21 cellular contexts compared by ENCODE assay signal in genomic region chr4:23202712-23203247, GRCh38.
DNase-seq lines count a peak whose midpoint lies in the region; ATAC-seq, FAIRE-seq and TF ChIP-seq lines count a peak whose summit lies in the region.
"Had no signal": no experiment of that assay in that cellular context is flagged by ENCODE, and none has a peak within 500 bp of the region (broad histone marks: within the 10 kb centered on the region; RNA-seq: fewer than 3 reads in every experiment).

No MANE protein-coding gene starts in this region.

- TF ChIP-seq EP300 in HepG2 (IDR thresholded peaks at IDR 0.05; ENCODE audit: low read depth in 2 of 2, low read length in 2 of 2) (no peak), HepG2 (CRISPR knock-in tag; IDR thresholded peaks at IDR 0.05; ENCODE audit: borderline replicate concordance) (no peak), GM12878 (IDR thresholded peaks at IDR 0.05; ENCODE audit: borderline replicate concordance in 1 of 2, control insufficient read depth in 1 of 2, low read depth in 2 of 2, low read length in 2 of 2) (no peak)

- 20% methylated on average over 6 of the region's 8 CpGs for WGBS in right lobe of liver (ENCODE audit: insufficient coverage, low coverage, low lambda C conversion rate, missing lambda C conversion rate)
- WGBS in HepG2 (ENCODE audit: low lambda C conversion rate): 0% methylated on average over 8 of the region's 8 CpGs
- 50% methylated on average over 8 of the region's 8 CpGs for WGBS in GM12878 (ENCODE audit: insufficient coverage, insufficient replicate concordance, low lambda C conversion rate, missing lambda C conversion rate)

- H3K4me3 ChIP-seq in right lobe of liver (no peak overlapping the region), HepG2 (replicated peaks in 1 of 3; ENCODE audit: insufficient read depth in 1 of 3, low read depth in 2 of 3, low read length in 3 of 3) (no peak overlapping the region), GM12878 (no peak overlapping the region)
- H3K4me3 ChIP-seq: A549 had no signal

- H3K79me2 ChIP-seq in HepG2 (ENCODE audit: insufficient read depth, low read length) (no peaks in the 10 kb centered on the region), GM12878 (ENCODE audit: control insufficient read depth, insufficient read depth, low read length) (no peaks in the 10 kb centered on the region)

- in situ Hi-C loops in HepG2 (cut with HindIII; ENCODE audit: extremely low pct_ligation_motif_present, low pct_unique_long_range_greater_than_20kb) (no loop called here), GM12878 (cut with MboI) (no loop called here), KBM-7 (cut with MboI; ENCODE audit: low pct_unique_long_range_greater_than_20kb, low sequenced_read_pairs) (no loop called here)

- H4K20me1 ChIP-seq in HepG2 (ENCODE audit: insufficient read depth, low read length): no peaks in the 10 kb centered on the region
- no peaks in the 10 kb centered on the region for H4K20me1 ChIP-seq in GM12878 (ENCODE audit: control insufficient read depth, insufficient read depth)

- DNase-seq in right lobe of liver: no peak
- DNase-seq in HepG2 (ENCODE audit: low spot score): no peak
- no peak for DNase-seq in GM12878 (ENCODE audit: low read depth, low spot score)
- DNase-seq in mesenteric fat pad (ENCODE audit: low spot score): peak; percentile 73
- no peak for DNase-seq in HTR-8/SVneo (ENCODE audit: insufficient read length, low spot score)
- DNase-seq in GM12891 (ENCODE audit: insufficient read length, low spot score): no peak
- DNase-seq in KBM-7: no peak
- DNase-seq: BE2C; CD4-positive, alpha-beta memory T cell; DMS153; DMS79 treated with DMSO at 0.1 percent for 48 hours; EL; HCEC 1CT; HFFc6; IMR-90 had no signal

- H2AFZ ChIP-seq in HepG2 (ENCODE audit: low read length): no peak overlapping the region
- H2AFZ ChIP-seq in GM12878 (ENCODE audit: control insufficient read depth, low read depth, low read length): no peak overlapping the region

- no peak for FAIRE-seq in HepG2 (lab: Jason Lieb, UNC)
- no peak for FAIRE-seq in GM12878 (lab: Jason Lieb, UNC)
- no peak for FAIRE-seq in HTR-8/SVneo (lab: Jason Lieb, UNC)
- no peak for FAIRE-seq in GM12891 (lab: Jason Lieb, UNC)
- FAIRE-seq: A549, D721Med, G401.6, GM19239 had no signal

- H3K27ac ChIP-seq in right lobe of liver (no peak overlapping the region), HepG2 (ENCODE audit: extremely low read length, insufficient read depth, low read length) (no peak overlapping the region), GM12878 (ENCODE audit: control insufficient read depth, insufficient read depth) (no peak overlapping the region)
- H3K27ac ChIP-seq: A549, C4-2B, HL-60 had no signal

- CTCF ChIA-PET in HepG2 (lab: Yijun Ruan, JAX; ENCODE audit: low intra/inter-chr PET ratio, low total read pairs) (no interaction called here), GM12878 (lab: Yijun Ruan, JAX) (interaction anchor here (0.9 to 1.1 kb wide), 2 partner anchors 11 to 15 kb away, joined by 3 to 4 read pairs; no protein-coding TSS in a partner anchor)

- H3K4me2 ChIP-seq in HepG2 (ENCODE audit: low read depth, low read length): no peak overlapping the region
- H3K4me2 ChIP-seq in GM12878 (ENCODE audit: control insufficient read depth, insufficient read depth): no peak overlapping the region
- H3K4me2 ChIP-seq: A549 had no signal

- POLR2A ChIA-PET in HepG2 (lab: Yijun Ruan, JAX) (no interaction called here), GM12878 (lab: Charles Lee) (interaction anchor here (0.7 kb wide), 1 partner anchor 493 kb away, joined by 6 read pairs; no protein-coding TSS in a partner anchor)

- RAD21 ChIA-PET in GM12878 (lab: Charles Lee; ENCODE audit: unreplicated experiment): no interaction called here

- no peak for TF ChIP-seq RAD21 in HepG2 (CRISPR knock-in tag; IDR thresholded peaks at IDR 0.05)
- TF ChIP-seq RAD21 in GM12878 (IDR thresholded peaks at IDR 0.05; ENCODE audit: insufficient read depth, low read depth, low read length): no peak

- H3K27me3 ChIP-seq in right lobe of liver (no peaks in the 10 kb centered on the region), HepG2 (ENCODE audit: control insufficient read depth in 1 of 2, insufficient read depth in 2 of 2, low read length in 2 of 2) (no peaks in the 10 kb centered on the region), GM12878 (replicated peaks in 1 of 2; ENCODE audit: control insufficient read depth in 2 of 2, insufficient read depth in 2 of 2, low read length in 1 of 2) (no peaks in the 10 kb centered on the region)
- H3K27me3 ChIP-seq: BE2C had no signal

- TF ChIP-seq POLR2A in right lobe of liver (IDR thresholded peaks at IDR 0.05) (no peak), HepG2 (IDR thresholded peaks at IDR 0.05; ENCODE audit: insufficient read depth in 1 of 2, low read depth in 2 of 2, low read length in 2 of 2) (no peak), GM12878 (IDR thresholded peaks at IDR 0.05; ENCODE audit: low read depth, low read length) (no peak), GM12891 (IDR thresholded peaks at IDR 0.05; ENCODE audit: low read depth, low read length) (no peak)

- H3K4me1 ChIP-seq in right lobe of liver (no peaks in the 10 kb centered on the region), HepG2 (ENCODE audit: insufficient read depth, low read length) (no peaks in the 10 kb centered on the region), GM12878 (ENCODE audit: control insufficient read depth, insufficient read depth, low read length) (no peaks in the 10 kb centered on the region)
- H3K4me1 ChIP-seq: A549, BE2C had no signal

- no TSS peak for BruUV-seq in HepG2 (replicated peaks; lab: Mats Ljungman, UMichigan)
- BruUV-seq in GM12878 (replicated peaks; lab: Mats Ljungman, UMichigan): no TSS peak

- intact Hi-C loops in right lobe of liver (cut with DNase I) (no loop called here), HepG2 (cut with micrococcal nuclease; ENCODE audit: unreplicated experiment) (no loop called here), GM12878 (cut with micrococcal nuclease; ENCODE audit: unreplicated experiment) (no loop called here)

- peak in 3 of 4 donors; percentile 16 to 47 (median 47) for ATAC-seq in right lobe of liver
- no peak for ATAC-seq in HepG2
- peak; percentile 43; the same call in 1 of the 3 replicates for ATAC-seq in GM12878
- ATAC-seq: A549 had no signal

- TF ChIP-seq CTCF in right lobe of liver (IDR thresholded peaks at IDR 0.05) (no peak), HepG2 (CRISPR knock-in tag; IDR thresholded peaks at IDR 0.05) (no peak), GM12878 (IDR thresholded peaks at IDR 0.05 in 2 of 3, conservative IDR thresholded peaks at IDR 0.05 in 1 of 3; ENCODE audit: control insufficient read depth in 2 of 3, extremely low read depth in 1 of 3, insufficient read depth in 1 of 3, low read depth in 3 of 3, low read length in 3 of 3) (no peak)

- no peaks in the 10 kb centered on the region for H3K36me3 ChIP-seq in right lobe of liver
- H3K36me3 ChIP-seq in HepG2 (replicated peaks in 1 of 2; ENCODE audit: control insufficient read depth in 1 of 2, insufficient read depth in 2 of 2, low read length in 2 of 2): no peaks in the 10 kb centered on the region
- no peaks in the 10 kb centered on the region for H3K36me3 ChIP-seq in GM12878 (ENCODE audit: control insufficient read depth in 2 of 2, insufficient read depth in 2 of 2, low read length in 1 of 2)
- H3K36me3 ChIP-seq: BE2C had no signal

- SMC1A ChIA-PET in GM12878 (lab: Charles Lee; ENCODE audit: uncharacterized antibody, unreplicated experiment): interaction anchor here (0.8 kb wide), 1 partner anchor 15 kb away, joined by 3 read pairs; no protein-coding TSS in a partner anchor

- H3K9me3 ChIP-seq in right lobe of liver (no peaks in the 10 kb centered on the region), HepG2 (ENCODE audit: low read length) (peaks cover 16% of the 10 kb centered on the region; the same call in 1 of the 2 replicates), GM12878 (replicated peaks; ENCODE audit: control insufficient read depth, insufficient read depth, low read length) (no peaks in the 10 kb centered on the region)
- H3K9me3 ChIP-seq: A549, BE2C had no signal

- H3K9ac ChIP-seq in HepG2 (ENCODE audit: insufficient read depth, low read depth, low read length) (no peak overlapping the region), GM12878 (ENCODE audit: control insufficient read depth, insufficient read depth, low read length) (no peak overlapping the region)

TF ChIP-seq in HepG2, 621 proteins besides CTCF, POLR2A, EP300 and RAD21 (continues in another document):
- no peak for TF ChIP-seq ATAD3A (CRISPR knock-in tag; IDR thresholded peaks at IDR 0.05)

TF ChIP-seq in GM12878, 131 proteins besides CTCF, POLR2A, EP300 and RAD21 (continues in another document):
- no peak for TF ChIP-seq SKIL (IDR thresholded peaks at IDR 0.05; ENCODE audit: low read depth, poor library complexity, severe bottlenecking)

TF ChIP-seq in GM12891, 5 proteins besides CTCF, POLR2A, EP300 and RAD21:
- TF ChIP-seq POU2F2 (IDR thresholded peaks at IDR 0.05; ENCODE audit: low read depth, low read length): no peak
- no peak for TF ChIP-seq TAF1 (IDR thresholded peaks at IDR 0.05; ENCODE audit: low read depth, low read length)
- TF ChIP-seq SPI1 (IDR thresholded peaks at IDR 0.05; ENCODE audit: low read depth, low read length): no peak
- no peak for TF ChIP-seq POLR2AphosphoS5 (IDR thresholded peaks at IDR 0.05; ENCODE audit: low read depth, low read length)
- TF ChIP-seq PAX5 (IDR thresholded peaks at IDR 0.05; ENCODE audit: insufficient read depth, low read length, severe bottlenecking): no peak
